1 cellular context compared by ENCODE assay signal in the genomic region with DNA sequence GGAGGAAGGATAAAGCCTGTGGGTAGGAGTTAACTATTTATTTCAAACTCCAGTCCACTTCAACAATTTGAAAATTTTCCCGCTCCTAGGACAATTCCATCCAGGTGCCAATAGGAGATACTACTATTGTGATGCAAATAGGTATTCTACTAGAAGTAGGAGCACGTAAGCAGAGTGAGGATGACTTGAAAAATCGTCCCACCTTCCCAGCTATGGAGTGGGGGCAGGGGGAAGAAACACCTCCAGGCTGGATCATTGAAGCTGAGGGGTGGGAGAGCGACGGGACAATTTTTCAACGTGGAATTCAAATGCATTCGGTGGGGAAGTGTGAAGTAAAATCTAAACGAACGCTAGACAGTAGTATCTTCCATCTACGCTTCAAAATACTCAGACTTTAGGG.
TF ChIP-seq lines count a peak whose summit lies in the region.

No MANE protein-coding gene starts in this region.

TF ChIP-seq in HepG2, 621 proteins besides CTCF, POLR2A, EP300 and RAD21 (continued from another document):
- TF ChIP-seq, protein P1, sequence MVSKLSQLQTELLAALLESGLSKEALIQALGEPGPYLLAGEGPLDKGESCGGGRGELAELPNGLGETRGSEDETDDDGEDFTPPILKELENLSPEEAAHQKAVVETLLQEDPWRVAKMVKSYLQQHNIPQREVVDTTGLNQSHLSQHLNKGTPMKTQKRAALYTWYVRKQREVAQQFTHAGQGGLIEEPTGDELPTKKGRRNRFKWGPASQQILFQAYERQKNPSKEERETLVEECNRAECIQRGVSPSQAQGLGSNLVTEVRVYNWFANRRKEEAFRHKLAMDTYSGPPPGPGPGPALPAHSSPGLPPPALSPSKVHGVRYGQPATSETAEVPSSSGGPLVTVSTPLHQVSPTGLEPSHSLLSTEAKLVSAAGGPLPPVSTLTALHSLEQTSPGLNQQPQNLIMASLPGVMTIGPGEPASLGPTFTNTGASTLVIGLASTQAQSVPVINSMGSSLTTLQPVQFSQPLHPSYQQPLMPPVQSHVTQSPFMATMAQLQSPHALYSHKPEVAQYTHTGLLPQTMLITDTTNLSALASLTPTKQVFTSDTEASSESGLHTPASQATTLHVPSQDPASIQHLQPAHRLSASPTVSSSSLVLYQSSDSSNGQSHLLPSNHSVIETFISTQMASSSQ (IDR thresholded peaks at IDR 0.05; ENCODE audit: low read depth), result no peak
- TF ChIP-seq, protein P1 (CRISPR knock-in tag; IDR thresholded peaks at IDR 0.05; ENCODE audit: borderline replicate concordance), result no peak
- no peak for TF ChIP-seq ZFX (CRISPR knock-in tag; IDR thresholded peaks at IDR 0.05; ENCODE audit: low read depth)
- no peak for TF ChIP-seq SETDB1 (CRISPR knock-in tag; IDR thresholded peaks at IDR 0.05; ENCODE audit: borderline replicate concordance)
- TF ChIP-seq, protein P2, sequence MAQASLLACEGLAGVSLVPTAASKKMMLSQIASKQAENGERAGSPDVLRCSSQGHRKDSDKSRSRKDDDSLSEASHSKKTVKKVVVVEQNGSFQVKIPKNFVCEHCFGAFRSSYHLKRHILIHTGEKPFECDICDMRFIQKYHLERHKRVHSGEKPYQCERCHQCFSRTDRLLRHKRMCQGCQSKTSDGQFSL (CRISPR knock-in tag; IDR thresholded peaks at IDR 0.05), result no peak
